ENCODE assay signal across 11 cellular contexts in the genomic region with DNA sequence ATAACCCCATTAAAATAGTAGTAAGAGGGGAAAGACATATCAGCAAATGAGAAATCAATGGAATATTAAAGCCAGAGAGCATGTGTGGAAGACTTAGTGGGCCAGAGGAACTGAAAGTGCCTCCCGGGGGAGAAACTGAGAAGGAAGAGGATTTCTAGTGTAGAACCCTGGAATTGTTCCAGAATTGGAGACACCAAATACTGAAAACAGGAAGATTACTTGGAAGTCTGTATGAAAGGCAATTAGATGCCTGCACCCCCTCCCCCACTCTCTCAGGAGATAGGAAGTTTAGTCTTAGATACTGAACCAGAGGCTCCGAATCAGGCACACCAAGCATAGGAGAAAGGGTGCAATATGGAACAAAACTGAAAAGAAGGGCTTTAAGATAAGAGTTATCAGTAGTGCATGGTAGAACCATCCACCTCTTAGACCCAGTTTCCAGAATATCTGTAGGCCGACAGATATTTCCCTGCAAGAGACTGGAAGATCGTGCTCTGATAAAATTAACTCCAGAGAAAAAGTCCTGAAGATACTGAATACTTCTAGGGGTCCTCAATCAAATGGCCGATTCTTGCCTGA. TPM values are rescaled to one million over a fixed set of nuclear protein-coding genes. Genes with fewer than 3 reads are reported as not detected.
DNase-seq lines count a peak whose midpoint lies in the region; ATAC-seq and TF ChIP-seq lines count a peak whose summit lies in the region.
"Had no signal": no experiment of that assay in that cellular context is flagged by ENCODE, and none has a peak within 500 bp of the region (broad histone marks: within the 10 kb centered on the region; RNA-seq: fewer than 3 reads in every experiment).

No MANE protein-coding gene starts in this region.

- H3K4me3 ChIP-seq in BLaER1 = no peak overlapping the region
- H3K4me3 ChIP-seq in colonic mucosa = no peak overlapping the region
- no peak overlapping the region for H3K4me3 ChIP-seq in lower leg skin (ENCODE audit: low read depth, poor library complexity, severe bottlenecking)
- H3K4me3 ChIP-seq in PC-3 (ENCODE audit: low read length) = no peak overlapping the region
- H3K4me3 ChIP-seq: PC-9 had no signal

- no peak for TF ChIP-seq POLR2A in lower leg skin (IDR thresholded peaks at IDR 0.05)

- BruUV-seq in PC-3 (replicated peaks; lab: Mats Ljungman, UMichigan) = no TSS peak

- H3K36me3 ChIP-seq in BLaER1 = peaks cover 32% of the 10 kb centered on the region
- H3K36me3 ChIP-seq in colonic mucosa = no peaks in the 10 kb centered on the region
- H3K36me3 ChIP-seq in PC-3 (ENCODE audit: low read depth, low read length) = peaks cover 8% of the 10 kb centered on the region

- CTCF ChIA-PET in PC-3 (lab: Charles Lee) = no interaction called here
- CTCF ChIA-PET in RWPE1 (lab: Yijun Ruan, JAX) = no interaction called here

- H3K27me3 ChIP-seq in BLaER1 (no peaks in the 10 kb centered on the region), colonic mucosa (no peaks in the 10 kb centered on the region), PC-3 (ENCODE audit: low read length) (no peaks in the 10 kb centered on the region)

- POLR2A ChIA-PET in PC-3 (lab: Charles Lee; ENCODE audit: unreplicated experiment) (interaction anchor here (0.6 kb wide), 1 partner anchor 79 kb away, joined by 3 read pairs; no protein-coding TSS in a partner anchor), RWPE1 (lab: Yijun Ruan, JAX; ENCODE audit: low non-redundant PET) (no interaction called here)

- H3K9ac ChIP-seq in BLaER1 = no peak overlapping the region
- no peak overlapping the region for H3K9ac ChIP-seq in colonic mucosa (ENCODE audit: low read depth in 2 of 2, low read length in 2 of 2)
- H3K9ac ChIP-seq in PC-3 (ENCODE audit: low read length) = no peak overlapping the region

- no peak for ATAC-seq in PC-3

- H4K20me1 ChIP-seq in BLaER1 = peaks cover 34% of the 10 kb centered on the region
- H4K20me1 ChIP-seq in PC-3 (ENCODE audit: low read length) = 0 out of 2 replicates have a peak, but pooled peaks cover 4% of the 10 kb centered on the region

- DNase-seq in LHCN-M2 (ENCODE audit: low read depth) (peak; percentile 20), colonic mucosa (peak; percentile 27), lower leg skin (ENCODE audit: low spot score in 2 of 2) (peak; percentile 33 to 42), 8988T (no peak), PC-3 (no peak), SW480 (ENCODE audit: low spot score) (no peak), RWPE1 (ENCODE audit: low spot score) (no peak)
- DNase-seq: NCI-H187, PC-9 had no signal

- no peak overlapping the region for H2AFZ ChIP-seq in PC-3 (ENCODE audit: low read length)
- H2AFZ ChIP-seq: PC-9 had no signal

- H3K9me3 ChIP-seq in BLaER1 = peaks cover under 1% of the 10 kb centered on the region; the same call in 1 of the 2 replicates
- H3K9me3 ChIP-seq in colonic mucosa = no peaks in the 10 kb centered on the region
- no peaks in the 10 kb centered on the region for H3K9me3 ChIP-seq in PC-3 (ENCODE audit: low read length)

- no peaks in the 10 kb centered on the region for H3F3A ChIP-seq in PC-3 (ENCODE audit: low read length, unreplicated experiment)

- TF ChIP-seq CTCF in colonic mucosa (IDR thresholded peaks at IDR 0.05) (no peak), lower leg skin (IDR thresholded peaks at IDR 0.05) (no peak), PC-3 (conservative IDR thresholded peaks at IDR 0.05; ENCODE audit: low read depth, low read length) (no peak), RWPE1 (conservative IDR thresholded peaks at IDR 0.05; ENCODE audit: low read depth) (no peak)

- H3K27ac ChIP-seq in BLaER1 = no peak overlapping the region
- no peak overlapping the region for H3K27ac ChIP-seq in colonic mucosa
- H3K27ac ChIP-seq in PC-3 (ENCODE audit: low read length) = no peak overlapping the region
- H3K27ac ChIP-seq in RWPE1 = no peak overlapping the region
- H3K27ac ChIP-seq: C4-2B, PC-9 had no signal

- peaks cover 12% of the 10 kb centered on the region; the same call in 1 of the 2 replicates for H3K79me2 ChIP-seq in PC-3 (ENCODE audit: low read length)

- H3K4me1 ChIP-seq in BLaER1 = peaks cover 14% of the 10 kb centered on the region
- no peaks in the 10 kb centered on the region for H3K4me1 ChIP-seq in colonic mucosa
- H3K4me1 ChIP-seq in PC-3 (ENCODE audit: insufficient read depth, low read length) = 0 out of 2 replicates have a peak, but pooled peaks cover 10% of the 10 kb centered on the region

- 73 to 75% methylated on average over 5 of the region's 5 CpGs for WGBS in lower leg skin, 2 donors

- intact Hi-C loops in colonic mucosa (cut with DNase I) (no loop called here), lower leg skin (cut with DNase I; ENCODE audit: low total_unique reads) (no loop called here), PC-3 (cut with micrococcal nuclease) (no loop called here)

- peak overlapping the region; percentile 34 for H3K4me2 ChIP-seq in BLaER1
- no peak overlapping the region for H3K4me2 ChIP-seq in PC-3 (ENCODE audit: low read length)
- H3K4me2 ChIP-seq: PC-9 had no signal

- no peaks in the 10 kb centered on the region for H3K9me2 ChIP-seq in PC-3 (replicated peaks; ENCODE audit: low read length)

RNA-seq across cellular contexts. Expression of a gene that starts 32.4 kb away (rescaled TPM):
- 18.3 and 21.5 TPM in 2 replicates for total RNA-seq in LHCN-M2 (2014; rRNA removed)
- polyA plus RNA-seq in LHCN-M2 (2012) = 34.7 TPM
- 10 to 100 TPM; 22.3 to 31.6 TPM for total RNA-seq in colonic mucosa
- total RNA-seq in lower leg skin = 10 to 100 TPM; 32.7 to 51.0 (median 44.5) TPM
- 28.6 and 36.5 TPM in 2 replicates for total RNA-seq in PC-3 (2014; rRNA removed)

RNA-seq across cellular contexts. Expression of a gene that starts 32.6 kb away (rescaled TPM):
- total RNA-seq in LHCN-M2 (2014; rRNA removed) (2.2 and 5.7 TPM in 2 replicates), colonic mucosa (10 to 100 TPM in 1 of 2 donors, 1 to 10 TPM in 1; 5.3 to 13.4 TPM), lower leg skin (10 to 100 TPM in 3 of 4 donors, 1 to 10 TPM in 1; 6.1 to 14.7 (median 12.0) TPM), PC-3 (2014; rRNA removed) (16.2 and 22.7 TPM in 2 replicates)
- 6.5 TPM for polyA plus RNA-seq in LHCN-M2 (2012)

Comparison
In these comparisons a context has a peak if more than half of its experiments do, and no peak if none do; other contexts are left out.
1. DNase-seq: peak in LHCN-M2 (single experiment), colonic mucosa (single experiment) and lower leg skin (2 of 2); none in 8988T (single experiment), PC-3 (single experiment), SW480 (single experiment) and RWPE1 (single experiment).